ENCODE assay signal across 19 cellular contexts in genomic region chr12:72277415-72277814, GRCh38. TPM values are rescaled to one million over a fixed set of nuclear protein-coding genes. Genes with fewer than 3 reads are reported as not detected.
DNase-seq lines count a peak whose midpoint lies in the region; ATAC-seq and TF ChIP-seq lines count a peak whose summit lies in the region.
"Had no signal": no experiment of that assay in that cellular context is flagged by ENCODE, and none has a peak within 500 bp of the region (broad histone marks: within the 10 kb centered on the region; RNA-seq: fewer than 3 reads in every experiment).

No MANE protein-coding gene starts in this region.

- POLR2A ChIA-PET in PC-3 (lab: Charles Lee; ENCODE audit: unreplicated experiment): interaction anchor here (0.5 to 0.7 kb wide), 2 partner anchors 19 to 1154 kb away, joined by 3 read pairs; no protein-coding TSS in a partner anchor

- H4K20me1 ChIP-seq in PC-3 (ENCODE audit: low read length) (no peaks in the 10 kb centered on the region), fibroblast of lung (ENCODE audit: control insufficient read depth, extremely low read depth, insufficient read depth, low read length) (no peaks in the 10 kb centered on the region)

- peak; percentile 10 for ATAC-seq in PC-3
- no peak for ATAC-seq in HG02610 (IDR thresholded peaks at IDR 0.05; ENCODE audit: unreplicated experiment)
- ATAC-seq: gastroesophageal sphincter had no signal

- no peaks in the 10 kb centered on the region for H3K9me2 ChIP-seq in PC-3 (replicated peaks; ENCODE audit: low read length)

- peaks cover 99% of the 10 kb centered on the region for H3K79me2 ChIP-seq in PC-3 (ENCODE audit: low read length)
- peaks cover 48% of the 10 kb centered on the region for H3K79me2 ChIP-seq in fibroblast of lung (ENCODE audit: control insufficient read depth, insufficient read depth, low read length)
- H3K79me2 ChIP-seq: parathyroid adenoma had no signal

- intact Hi-C loops in PC-3 (cut with micrococcal nuclease): no loop called here

- H3K4me1 ChIP-seq in PC-3 (ENCODE audit: insufficient read depth, low read length) (peaks cover 72% of the 10 kb centered on the region), fibroblast of lung (ENCODE audit: control insufficient read depth, extremely low read depth, insufficient read depth, low read length) (no peaks in the 10 kb centered on the region), skeletal muscle satellite cell (ENCODE audit: control insufficient read depth, insufficient read depth, low read length) (peaks cover 33% of the 10 kb centered on the region)
- H3K4me1 ChIP-seq: parathyroid adenoma, uterus had no signal

- H3K9ac ChIP-seq in PC-3 (ENCODE audit: low read length) (peak overlapping the region; percentile 79), fibroblast of lung (ENCODE audit: insufficient read depth, low read length) (no peak overlapping the region), skeletal muscle satellite cell (ENCODE audit: low read depth, low read length) (peak overlapping the region; percentile 20)
- H3K9ac ChIP-seq: parathyroid adenoma had no signal

- H3K27me3 ChIP-seq in PC-3 (ENCODE audit: low read length): no peaks in the 10 kb centered on the region
- H3K27me3 ChIP-seq in fibroblast of lung (ENCODE audit: control insufficient read depth, insufficient read depth, low read length): peaks cover 4% of the 10 kb centered on the region
- peaks cover 16% of the 10 kb centered on the region for H3K27me3 ChIP-seq in skeletal muscle satellite cell (ENCODE audit: control insufficient read depth, insufficient read depth, low read length)
- H3K27me3 ChIP-seq: uterus had no signal

- H3K9me3 ChIP-seq in PC-3 (ENCODE audit: low read length): no peaks in the 10 kb centered on the region
- H3K9me3 ChIP-seq in fibroblast of lung (ENCODE audit: control insufficient read depth, insufficient read depth, low read depth, low read length): no peaks in the 10 kb centered on the region
- H3K9me3 ChIP-seq in skeletal muscle satellite cell (replicated peaks; ENCODE audit: low read length): no peaks in the 10 kb centered on the region
- H3K9me3 ChIP-seq: gastroesophageal sphincter, uterus had no signal

- peak overlapping the region; percentile 19 for H2AFZ ChIP-seq in PC-3 (ENCODE audit: low read length)
- H2AFZ ChIP-seq in fibroblast of lung (ENCODE audit: low read length): no peak overlapping the region
- H2AFZ ChIP-seq: parathyroid adenoma had no signal

- H3K36me3 ChIP-seq in PC-3 (ENCODE audit: low read depth, low read length): no peaks in the 10 kb centered on the region
- H3K36me3 ChIP-seq in fibroblast of lung (ENCODE audit: control insufficient read depth, insufficient read depth, low read length): no peaks in the 10 kb centered on the region
- H3K36me3 ChIP-seq in skeletal muscle satellite cell (ENCODE audit: insufficient read depth, low read length): no peaks in the 10 kb centered on the region
- H3K36me3 ChIP-seq: gastroesophageal sphincter, uterus had no signal

- TF ChIP-seq CTCF in PC-3 (conservative IDR thresholded peaks at IDR 0.05; ENCODE audit: low read depth, low read length) (no peak), fibroblast of lung (conservative IDR thresholded peaks at IDR 0.05 in 1 of 2, IDR thresholded peaks at IDR 0.05 in 1 of 2; ENCODE audit: low read depth in 1 of 2, low read length in 2 of 2) (no peak)

- DNase-seq in EH (ENCODE audit: low read depth): peak; percentile 63
- peak; percentile 78 for DNase-seq in PC-3
- peak; percentile 73 to 87 for DNase-seq in fibroblast of lung (ENCODE audit: low read depth in 2 of 2)
- no peak for DNase-seq in NCI-H2107 treated with DMSO at 0.1 percent for 48 hours (lab: John Stamatoyannopoulos, UW; ENCODE audit: unreplicated experiment)
- no peak for DNase-seq in hypothalamus (lab: John Stamatoyannopoulos, UW)
- DNase-seq: activated CD4-positive, alpha-beta T cell treated with anti-CD3 and anti-CD28 coated beads, Interleukin-2, amount 50 U/mL, for 1 hour; activated naive CD4-positive, alpha-beta T cell; activated T-cell treated with anti-CD3 and anti-CD28 coated beads for 4 hours; aorta; cortex of kidney; NCI-H1436; NK-92 treated with Interleukin-12 subunit alpha and Interleukin-12 subunit beta, amount 100 ng/mL, for 24 hours; stimulated activated CD4-positive, alpha-beta T cell treated with anti-CD3 and anti-CD28 coated beads, Interleukin-4, amount 100 ng/mL, for 24 hours; uterus had no signal

- H3K4me3 ChIP-seq in PC-3 (ENCODE audit: low read length) (peak overlapping the region; percentile 98), fibroblast of lung (replicated peaks in 1 of 4; ENCODE audit: control extremely low read depth in 1 of 4, insufficient read depth in 1 of 4, low read depth in 3 of 4, low read length in 4 of 4) (peak overlapping the region in 1 of 4 experiments; percentile 76), skeletal muscle satellite cell (ENCODE audit: low read length) (peak overlapping the region; percentile 2)
- H3K4me3 ChIP-seq: gastroesophageal sphincter, uterus had no signal

- CTCF ChIA-PET in PC-3 (lab: Charles Lee): interaction anchor here (0.6 to 1.1 kb wide), 3 partner anchors 10 to 19 kb away, joined by 3 to 5 read pairs (median 5); no protein-coding TSS in a partner anchor

- H3K4me2 ChIP-seq in PC-3 (ENCODE audit: low read length) (peak overlapping the region; percentile 82), fibroblast of lung (ENCODE audit: extremely low read depth, insufficient read depth, low read length) (peak overlapping the region; percentile 36), skeletal muscle satellite cell (ENCODE audit: low read length) (peak overlapping the region; percentile 52)

- H3K27ac ChIP-seq in PC-3 (ENCODE audit: low read length): peak overlapping the region; percentile 86
- no peak overlapping the region for H3K27ac ChIP-seq in fibroblast of lung (ENCODE audit: insufficient read depth, low read length)
- H3K27ac ChIP-seq: gastroesophageal sphincter, parathyroid adenoma had no signal

- H3F3A ChIP-seq in PC-3 (ENCODE audit: low read length, unreplicated experiment): no peaks in the 10 kb centered on the region

- BruUV-seq in PC-3 (replicated peaks; lab: Mats Ljungman, UMichigan): no TSS peak

RNA-seq across cellular contexts. Expression of gene TRHDE, which starts 5.2 kb away (rescaled TPM):
- total RNA-seq in PC-3 (2014; rRNA removed): 16.5 and 17.7 TPM in 2 replicates
- 5.9 and 7.3 TPM in 2 replicates for total RNA-seq in fibroblast of lung
- polyA plus RNA-seq in fibroblast of lung: 8.8 and 17.6 TPM in 2 replicates
- polyA plus RNA-seq in fibroblast of lung (2012): 7.1 and 7.7 TPM in 2 replicates
- 5.3 and 12.8 TPM in 2 replicates for polyA minus RNA-seq in fibroblast of lung (ENCODE audit: low replicate concordance)
- total RNA-seq in skeletal muscle satellite cell (2012; rRNA removed): 0.25 TPM in 1 of 2 replicates, not detected in the other
- total RNA-seq: LHCN-M2 had no signal

Comparison
In these comparisons a context has a peak if more than half of its experiments do, and no peak if none do; other contexts are left out.
1. DNase-seq: peak in EH (single experiment), PC-3 (single experiment) and fibroblast of lung (2 of 2); none in NCI-H2107 treated with DMSO at 0.1 percent for 48 hours (single experiment) and hypothalamus (0 of 51).
2. Peak in every context shown above with its lines, with median percentiles within 50 percentile points of each other: H3K4me2 ChIP-seq.